Comparison of ENCODE assay signal across 23 cellular contexts in genomic region chr1:2042830-2043773, GRCh38. TPM values are rescaled to one million over a fixed set of nuclear protein-coding genes. Genes with fewer than 3 reads are reported as not detected.
DNase-seq lines count a peak whose midpoint lies in the region; ATAC-seq, FAIRE-seq and TF ChIP-seq lines count a peak whose summit lies in the region.
"Had no signal": no experiment of that assay in that cellular context is flagged by ENCODE, and none has a peak within 500 bp of the region (broad histone marks: within the 10 kb centered on the region; RNA-seq: fewer than 3 reads in every experiment).

No MANE protein-coding gene starts in this region.

- TF ChIP-seq EP300 in K562 (IDR thresholded peaks at IDR 0.05; ENCODE audit: low read length) = no peak

- TF ChIP-seq POLR2A in K562 (conservative IDR thresholded peaks at IDR 0.05) = no peak

- CTCF ChIA-PET in K562 (lab: Yijun Ruan, JAX; ENCODE audit: low intra/inter-chr PET ratio) = interaction anchor here (5.4 kb wide), 1 partner anchor 83 kb away, joined by 47 read pairs; no protein-coding TSS in a partner anchor

- POLR2A ChIA-PET in K562 (lab: Yijun Ruan, JAX) = interaction anchor here (0.6 to 0.7 kb wide), 2 partner anchors 13 to 145 kb away, joined by 3 read pairs; no protein-coding TSS in a partner anchor

- BruUV-seq in K562 (replicated peaks; lab: Mats Ljungman, UMichigan) = no TSS peak

- WGBS in K562 (ENCODE audit: insufficient coverage, low coverage, missing lambda C conversion rate) = 4% methylated on average over 38 of the region's 41 CpGs

- peaks cover 8 to 35% (median 16%) of the 10 kb centered on the region in 11 experiments for H3K27me3 ChIP-seq in BLaER1 treated with 17β-estradiol and CSF1 and Interleukin-3, amounts not matched to agents 10 nM and 100 nM
- H3K27me3 ChIP-seq in H7 (ENCODE audit: control insufficient read depth, insufficient read depth, low read length) (peaks cover 4% of the 10 kb centered on the region; the same call in 1 of the 2 replicates), K562 (ENCODE audit: control insufficient read depth in 2 of 2, insufficient read depth in 2 of 2, low read length in 2 of 2) (peaks cover 45 to 80% of the 10 kb centered on the region in 2 experiments; a peak in 4 of 5 replicates), foreskin keratinocyte (peaks cover 4% of the 10 kb centered on the region)
- H3K27me3 ChIP-seq: thyroid gland had no signal

- intact Hi-C loops in K562 (cut with micrococcal nuclease) = no loop called here
- intact Hi-C loops in mucosa of descending colon (cut with DNase I, micrococcal nuclease) = loop anchor here (10.0 kb wide), 1 partner anchor 98 kb away; no protein-coding TSS in a partner anchor

- H3K4me3 ChIP-seq in BLaER1 treated with 17β-estradiol and CSF1 and Interleukin-3, amounts not matched to agents 10 nM and 100 nM = no peak overlapping the region
- H3K4me3 ChIP-seq in H7 (ENCODE audit: insufficient read depth, low read depth, low read length) (no peak overlapping the region), K562 (no peak overlapping the region), mucosa of descending colon (no peak overlapping the region)
- H3K4me3 ChIP-seq: esophagus squamous epithelium, smooth muscle cell, thyroid gland had no signal

- no peaks in the 10 kb centered on the region for H3K79me2 ChIP-seq in K562 (ENCODE audit: control insufficient read depth, insufficient read depth, low read length)

- no peak for FAIRE-seq in K562 (lab: Jason Lieb, UNC)

- peaks cover 0 to 11% (median 0%) of the 10 kb centered on the region in 11 experiments; a peak in 2 of 22 replicates for H3K9me3 ChIP-seq in BLaER1 treated with 17β-estradiol and CSF1 and Interleukin-3, amounts not matched to agents 10 nM and 100 nM (replicated peaks in 1 of 11)
- H3K9me3 ChIP-seq in K562 (replicated peaks; ENCODE audit: control insufficient read depth, insufficient read depth, low read depth, low read length) (no peaks in the 10 kb centered on the region), mucosa of descending colon (no peaks in the 10 kb centered on the region)
- H3K9me3 ChIP-seq: esophagus squamous epithelium, neutrophil, thyroid gland had no signal

- no peak overlapping the region; a peak in 1 of 22 replicates for H3K9ac ChIP-seq in BLaER1 treated with 17β-estradiol and CSF1 and Interleukin-3, amounts not matched to agents 10 nM and 100 nM
- no peak overlapping the region for H3K9ac ChIP-seq in K562 (ENCODE audit: insufficient read depth in 1 of 2, low read depth in 2 of 2, low read length in 2 of 2)

- no peaks in the 10 kb centered on the region for H3K36me3 ChIP-seq in BLaER1 treated with 17β-estradiol and CSF1 and Interleukin-3, amounts not matched to agents 10 nM and 100 nM
- H3K36me3 ChIP-seq in H7 (replicated peaks; ENCODE audit: control insufficient read depth, insufficient read depth, low read length) (no peaks in the 10 kb centered on the region), K562 (ENCODE audit: control insufficient read depth, insufficient read depth, low read length) (no peaks in the 10 kb centered on the region), mucosa of descending colon (ENCODE audit: low read depth) (no peaks in the 10 kb centered on the region)
- H3K36me3 ChIP-seq: esophagus squamous epithelium, neutrophil, thyroid gland had no signal

- H3K9me1 ChIP-seq in K562 (ENCODE audit: control insufficient read depth, insufficient read depth, low read length) = peaks cover 3% of the 10 kb centered on the region

- no peak overlapping the region for H3K27ac ChIP-seq in BLaER1 treated with 17β-estradiol and CSF1 and Interleukin-3, amounts not matched to agents 10 nM and 100 nM
- H3K27ac ChIP-seq in K562 (ENCODE audit: extremely low read depth, low read depth, low read length) (no peak overlapping the region), foreskin keratinocyte (no peak overlapping the region)
- H3K27ac ChIP-seq: esophagus squamous epithelium, neutrophil, thyroid gland had no signal

- no peak for TF ChIP-seq CTCF in K562 (IDR thresholded peaks at IDR 0.05 in 2 of 3, conservative IDR thresholded peaks at IDR 0.05 in 1 of 3; ENCODE audit: insufficient read depth in 2 of 3, low read depth in 1 of 3, low read length in 3 of 3)
- TF ChIP-seq CTCF in mucosa of descending colon (IDR thresholded peaks at IDR 0.05) = no peak
- TF ChIP-seq CTCF in foreskin keratinocyte (conservative IDR thresholded peaks at IDR 0.05) = no peak

- H3K4me1 ChIP-seq in BLaER1 treated with 17β-estradiol and CSF1 and Interleukin-3, amounts not matched to agents 10 nM and 100 nM = peaks cover 13 to 74% (median 60%) of the 10 kb centered on the region in 10 experiments
- H3K4me1 ChIP-seq in K562 (replicated peaks in 1 of 2; ENCODE audit: control insufficient read depth in 2 of 2, insufficient read depth in 2 of 2, low read length in 2 of 2) (peaks cover 0 to 43% of the 10 kb centered on the region in 2 experiments; a peak in 2 of 5 replicates), mucosa of descending colon (ENCODE audit: low read depth) (peaks cover 27% of the 10 kb centered on the region), foreskin keratinocyte (no peaks in the 10 kb centered on the region)

- in situ Hi-C loops in K562 (cut with MboI) = no loop called here

- peaks cover 0 to 17% (median 0%) of the 10 kb centered on the region in 11 experiments; a peak in 4 of 22 replicates for H4K20me1 ChIP-seq in BLaER1 treated with 17β-estradiol and CSF1 and Interleukin-3, amounts not matched to agents 10 nM and 100 nM
- peaks cover 24% of the 10 kb centered on the region for H4K20me1 ChIP-seq in K562 (replicated peaks; ENCODE audit: control insufficient read depth, insufficient read depth, low read length)

- ATAC-seq in K562 (no peak), mucosa of descending colon (peak; percentile 26), foreskin keratinocyte (no peak), HG02623 (IDR thresholded peaks at IDR 0.05; ENCODE audit: unreplicated experiment) (no peak)

- H3K4me2 ChIP-seq in BLaER1 treated with 17β-estradiol and CSF1 and Interleukin-3, amounts not matched to agents 10 nM and 100 nM = peak overlapping the region in 8 of 11 experiments; percentile 82 to 97 (median 89); a peak in 16 of 22 replicates
- no peak overlapping the region for H3K4me2 ChIP-seq in K562 (ENCODE audit: insufficient read depth, low read length)
- H3K4me2 ChIP-seq: smooth muscle cell had no signal

- DNase-seq in H7 (peak; percentile 76), K562 (ENCODE audit: extremely low read depth in 1 of 4, low spot score in 3 of 4) (no peak), mucosa of descending colon (peak in 2 of 3 donors; percentile 66 to 70), cortex of kidney (lab: John Stamatoyannopoulos, UW) (no peak), foreskin keratinocyte (no peak)
- DNase-seq: activated naive CD4-positive, alpha-beta T cell treated with Interleukin-2 at 50 U/mL for 16 hours; activated T-cell treated with anti-CD3 and anti-CD28 coated beads, Interleukin-2, amount 50 U/mL, for 48 hours; central memory CD4-positive, alpha-beta T cell; DND-41; effector CD8-positive, alpha-beta T cell; esophagus squamous epithelium; kidney glomerular epithelial cell; mammary epithelial cell; NCI-H1105 treated with DMSO at 0.1 percent for 48 hours; NCI-H524; stimulated activated CD4-positive, alpha-beta T cell treated with anti-CD3 and anti-CD28 coated beads, Interleukin-2, amount 100 ng/mL, for 48 hours; stimulated activated naive CD4-positive, alpha-beta T cell; thyroid gland had no signal

- no peak for TF ChIP-seq RAD21 in K562 (CRISPR knock-in tag; conservative IDR thresholded peaks at IDR 0.05 in 1 of 2, IDR thresholded peaks at IDR 0.05 in 1 of 2)

- no peak overlapping the region for H2AFZ ChIP-seq in K562 (ENCODE audit: low read depth, low read length)

RNA-seq across cellular contexts. Expression of gene PRKCZ, which starts 7.1 kb away (rescaled TPM):
- 38.5 and 41.8 TPM in 2 replicates for total RNA-seq in H7 (2014; rRNA removed; shearing (Covaris generic))
- 5.9 and 8.3 TPM in 2 replicates for total RNA-seq in K562 (2011; cell fraction: chromatin; rRNA removed; ENCODE audit: low replicate concordance)
- total RNA-seq in K562 (2011; cell fraction: nucleolus; rRNA removed) = 4.3 and 5.5 TPM in 2 replicates
- total RNA-seq in K562 (2011; cell fraction: nucleoplasm; rRNA removed) = 4.7 and 5.4 TPM in 2 replicates
- 1.6 and 2.3 TPM in 2 replicates for total RNA-seq in K562 (2014; rRNA removed)
- total RNA-seq in K562 (2014; rRNA removed; fragmentation: Illumina TruSeq; extraction: Trizol) = 0.45 and 0.84 TPM in 2 replicates
- total RNA-seq in K562 (2015; rRNA removed; fragmentation: Illumina TruSeq; extraction: Trizol) = 0.69 and 0.83 TPM in 2 replicates
- total RNA-seq in K562 (2021) = 3.1 and 3.5 TPM in 2 replicates
- 1.7 and 1.9 TPM in 2 replicates for polyA plus RNA-seq in K562 (2011; rRNA removed)
- polyA plus RNA-seq in K562 (2011; cell fraction: cytosol; rRNA removed) = 0.87 and 2.2 TPM in 2 replicates
- polyA plus RNA-seq in K562 (2011; cell fraction: nucleus; rRNA removed) = 5.3 and 9.5 TPM in 2 replicates
- 1.2 and 4.5 TPM in 2 replicates for polyA plus RNA-seq in K562 (2012)
- polyA plus RNA-seq in K562 (2014; fragmentation: Illumina TruSeq; extraction: Trizol) = 1.3 TPM in 2 replicates
- polyA plus RNA-seq in K562 (2014; fragmentation: Nextera tagmentation; extraction: Ambion mirVana) = under 1 TPM; 0.07 to 0.25 TPM
- polyA plus RNA-seq in K562 (2014; rRNA removed) = 2.3 and 2.9 TPM in 2 replicates
- 0.60 and 1.4 TPM in 2 replicates for polyA minus RNA-seq in K562 (2011; rRNA and poly(A)+ RNA removed)
- 1.5 and 1.8 TPM in 2 replicates for polyA minus RNA-seq in K562 (2011; cell fraction: cytosol; rRNA and poly(A)+ RNA removed)
- polyA minus RNA-seq in K562 (2011; cell fraction: nucleus; rRNA and poly(A)+ RNA removed) = 0.81 and 1.7 TPM in 2 replicates
- 10 to 100 TPM; 38.9 to 80.2 (median 53.7) TPM for total RNA-seq in mucosa of descending colon
- total RNA-seq in foreskin keratinocyte = 26.0 and 28.3 TPM in 2 replicates
- 23.7 and 27.3 TPM in 2 replicates for polyA plus RNA-seq in foreskin keratinocyte

RNA-seq across cellular contexts. Expression of gene GABRD, which starts 24.0 kb away (rescaled TPM):
- total RNA-seq in H7 (2014; rRNA removed; shearing (Covaris generic)) = 2.7 and 5.1 TPM in 2 replicates
- total RNA-seq in K562 (2011; cell fraction: chromatin; rRNA removed; ENCODE audit: low replicate concordance) = not detected in 2 replicates
- not detected in 2 replicates for total RNA-seq in K562 (2011; cell fraction: nucleolus; rRNA removed)
- total RNA-seq in K562 (2011; cell fraction: nucleoplasm; rRNA removed) = not detected in 2 replicates
- not detected in 2 replicates for total RNA-seq in K562 (2014; rRNA removed)
- total RNA-seq in K562 (2014; rRNA removed; fragmentation: Illumina TruSeq; extraction: Trizol) = 0.07 TPM in 1 of 2 replicates, not detected in the other
- not detected in 2 replicates for total RNA-seq in K562 (2015; rRNA removed; fragmentation: Illumina TruSeq; extraction: Trizol)
- total RNA-seq in K562 (2021) = not detected in 2 replicates
- not detected in 2 replicates for polyA plus RNA-seq in K562 (2011; rRNA removed)
- polyA plus RNA-seq in K562 (2011; cell fraction: cytosol; rRNA removed) = not detected in 2 replicates
- polyA plus RNA-seq in K562 (2011; cell fraction: nucleus; rRNA removed) = not detected in 2 replicates
- polyA plus RNA-seq in K562 (2012) = 0.04 and 0.07 TPM in 2 replicates
- polyA plus RNA-seq in K562 (2014; fragmentation: Illumina TruSeq; extraction: Trizol) = not detected in 2 replicates
- not detected for polyA plus RNA-seq in K562 (2014; fragmentation: Nextera tagmentation; extraction: Ambion mirVana)
- polyA plus RNA-seq in K562 (2014; rRNA removed) = not detected in 2 replicates
- polyA minus RNA-seq in K562 (2011; rRNA and poly(A)+ RNA removed) = not detected in 2 replicates
- polyA minus RNA-seq in K562 (2011; cell fraction: cytosol; rRNA and poly(A)+ RNA removed) = not detected in 2 replicates
- polyA minus RNA-seq in K562 (2011; cell fraction: nucleus; rRNA and poly(A)+ RNA removed) = not detected in 2 replicates
- not detected for total RNA-seq in mucosa of descending colon
- total RNA-seq in foreskin keratinocyte = not detected in 2 replicates
- not detected in 2 replicates for polyA plus RNA-seq in foreskin keratinocyte
- total RNA-seq: mammary epithelial cell, pulmonary artery endothelial cell, smooth muscle cell had no signal
- polyA plus RNA-seq: mammary epithelial cell, smooth muscle cell had no signal

RNA-seq across cellular contexts. Expression of gene CFAP74, which starts 39.5 kb away (rescaled TPM):
- total RNA-seq in H7 (2014; rRNA removed; shearing (Covaris generic)) = not detected in 2 replicates
- not detected in 2 replicates for total RNA-seq in K562 (2011; cell fraction: chromatin; rRNA removed; ENCODE audit: low replicate concordance)
- not detected in 2 replicates for total RNA-seq in K562 (2011; cell fraction: nucleolus; rRNA removed)
- not detected in 2 replicates for total RNA-seq in K562 (2011; cell fraction: nucleoplasm; rRNA removed)
- total RNA-seq in K562 (2014; rRNA removed) (0.04 and 0.05 TPM in 2 replicates), K562 (2014; rRNA removed; fragmentation: Illumina TruSeq; extraction: Trizol) (0.15 and 0.41 TPM in 2 replicates), K562 (2015; rRNA removed; fragmentation: Illumina TruSeq; extraction: Trizol) (0.08 TPM in 1 of 2 replicates, not detected in the other), K562 (2021) (not detected in 2 replicates), mucosa of descending colon (under 1 TPM in 2 of 3 donors, not detected in 1; 0.06 to 0.13 TPM), foreskin keratinocyte (0.03 and 0.07 TPM in 2 replicates)
- polyA plus RNA-seq in K562 (2011; rRNA removed) (not detected in 2 replicates), K562 (2014; fragmentation: Illumina TruSeq; extraction: Trizol) (not detected in 2 replicates), K562 (2014; fragmentation: Nextera tagmentation; extraction: Ambion mirVana) (not detected), K562 (2014; rRNA removed) (0.03 and 0.04 TPM in 2 replicates), foreskin keratinocyte (0.01 TPM in 1 of 2 replicates, not detected in the other)
- not detected in 2 replicates for polyA plus RNA-seq in K562 (2011; cell fraction: cytosol; rRNA removed)
- polyA plus RNA-seq in K562 (2011; cell fraction: nucleus; rRNA removed) = not detected in 2 replicates
- polyA plus RNA-seq in K562 (2012) = 0.05 and 2.2 TPM in 2 replicates
- polyA minus RNA-seq in K562 (2011; rRNA and poly(A)+ RNA removed) = not detected in 2 replicates
- polyA minus RNA-seq in K562 (2011; cell fraction: cytosol; rRNA and poly(A)+ RNA removed) = not detected in 2 replicates
- polyA minus RNA-seq in K562 (2011; cell fraction: nucleus; rRNA and poly(A)+ RNA removed) = not detected in 2 replicates
- total RNA-seq: esophagus squamous epithelium, pulmonary artery endothelial cell, smooth muscle cell had no signal
- polyA plus RNA-seq: mammary epithelial cell, smooth muscle cell had no signal

Comparison
In these comparisons a context has a peak if more than half of its experiments do, and no peak if none do; other contexts are left out.
1. DNase-seq: peak in H7 (single experiment) and mucosa of descending colon (2 of 3); none in K562 (0 of 4), cortex of kidney (single experiment) and foreskin keratinocyte (0 of 2).